Comparison of ENCODE assay signal across 11 cellular contexts in the genomic region with DNA sequence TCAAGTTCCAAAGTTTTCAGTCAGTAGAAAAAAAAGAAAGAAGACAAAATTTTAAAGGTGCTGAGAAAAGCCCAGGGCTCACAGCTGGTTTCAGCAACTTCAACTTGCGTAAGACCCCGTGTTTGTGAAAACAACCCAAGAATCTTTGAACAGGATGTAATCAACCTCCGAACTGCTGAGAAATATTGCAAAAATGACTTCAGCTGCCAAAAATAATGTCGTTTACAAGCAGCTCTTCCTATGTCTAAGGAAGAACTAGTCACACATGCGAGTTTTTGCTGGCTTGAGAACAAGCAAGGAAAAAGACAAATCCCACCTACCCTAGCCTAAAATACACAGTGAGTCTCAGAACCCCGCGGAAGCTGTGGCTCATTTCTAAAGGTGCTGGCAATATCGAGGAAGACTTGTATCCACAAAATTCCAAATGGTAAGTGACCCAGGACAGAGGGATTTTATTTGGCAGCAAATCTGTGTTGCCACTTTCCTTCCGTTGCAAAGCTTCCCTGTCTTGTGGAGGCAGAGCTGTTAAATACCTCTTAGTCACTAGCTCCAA. TPM values are rescaled to one million over a fixed set of nuclear protein-coding genes. Genes with fewer than 3 reads are reported as not detected.
DNase-seq lines count a peak whose midpoint lies in the region; ATAC-seq and TF ChIP-seq lines count a peak whose summit lies in the region.
"Had no signal": no experiment of that assay in that cellular context is flagged by ENCODE, and none has a peak within 500 bp of the region (broad histone marks: within the 10 kb centered on the region; RNA-seq: fewer than 3 reads in every experiment).

No MANE protein-coding gene starts in this region.

- H3K9me3 ChIP-seq in HUES48 (ENCODE audit: control insufficient read depth, insufficient read depth, low read length) (no peaks in the 10 kb centered on the region), liver (ENCODE audit: control insufficient read depth in 4 of 4, low read length in 3 of 4) (no peaks in the 10 kb centered on the region), suprapubic skin (no peaks in the 10 kb centered on the region)
- H3K9me3 ChIP-seq: pancreas had no signal

- H3K27ac Mint-ChIP-seq in activated naive CD4-positive, alpha-beta T cell treated with anti-CD3 and anti-CD28 coated beads for 36 hours: no peak overlapping the region
- H3K27ac Mint-ChIP-seq: activated CD4-positive, alpha-beta T cell treated with anti-CD3 and anti-CD28 coated beads for 36 hours had no signal

- H3K36me3 ChIP-seq in HUES48 (ENCODE audit: control insufficient read depth, insufficient read depth, low read length): no peaks in the 10 kb centered on the region
- no peaks in the 10 kb centered on the region for H3K36me3 ChIP-seq in liver (ENCODE audit: control insufficient read depth in 4 of 4, insufficient read depth in 3 of 4, low read depth in 1 of 4, low read length in 3 of 4)
- no peaks in the 10 kb centered on the region for H3K36me3 ChIP-seq in suprapubic skin
- H3K36me3 ChIP-seq: pancreas had no signal

- no peak for TF ChIP-seq POLR2A in suprapubic skin (IDR thresholded peaks at IDR 0.05)

- DNase-seq in choroid plexus epithelial cell (ENCODE audit: low read depth): peak; percentile 93
- peak in 1 of 2 donors; percentile 56 for DNase-seq in suprapubic skin (ENCODE audit: low spot score in 2 of 2)
- DNase-seq in T-helper 9 cell: no peak
- DNase-seq in activated T-cell treated with anti-CD3 and anti-CD28 coated beads, Interleukin-2, amount 50 U/mL, for 4 hours: no peak
- DNase-seq in activated naive CD4-positive, alpha-beta T cell treated with anti-CD3 and anti-CD28 coated beads for 36 hours: no peak
- DNase-seq: activated CD4-positive, alpha-beta T cell treated with anti-CD3 and anti-CD28 coated beads for 36 hours; NCI-H187 treated with DMSO at 0.1 percent for 48 hours; pancreas had no signal

- H3K9ac ChIP-seq in HUES48 (ENCODE audit: low read depth, low read length) (peak overlapping the region; percentile 25; the same call in 1 of the 2 replicates), liver (ENCODE audit: low read depth in 1 of 2, low read length in 2 of 2) (peak overlapping the region in 1 of 2 donors; percentile 64)

- no peak for ATAC-seq in HG03095 (IDR thresholded peaks at IDR 0.05; ENCODE audit: unreplicated experiment)
- ATAC-seq in activated T-cell treated with anti-CD3 and anti-CD28 coated beads, Interleukin-2, amount 50 U/mL, for 4 hours: no peak
- ATAC-seq: activated CD4-positive, alpha-beta T cell treated with anti-CD3 and anti-CD28 coated beads for 36 hours had no signal

- intact Hi-C loops in activated naive CD4-positive, alpha-beta T cell treated with anti-CD3 and anti-CD28 coated beads for 36 hours (cut with micrococcal nuclease): no loop called here

- no peaks in the 10 kb centered on the region for H3K4me1 Mint-ChIP-seq in activated T-cell treated with anti-CD3 and anti-CD28 coated beads, Interleukin-2, amount 50 U/mL, for 4 hours (ENCODE audit: low read depth)
- peaks cover 2% of the 10 kb centered on the region for H3K4me1 Mint-ChIP-seq in activated naive CD4-positive, alpha-beta T cell treated with anti-CD3 and anti-CD28 coated beads for 36 hours (ENCODE audit: low read depth)

- H3K27ac ChIP-seq in HUES48 (ENCODE audit: low read depth, low read length) (no peak overlapping the region), liver (ENCODE audit: low read depth in 1 of 2, low read length in 2 of 2) (peak overlapping the region in 1 of 2 donors; percentile 69), suprapubic skin (peak overlapping the region; percentile 10)

- no peaks in the 10 kb centered on the region for H3K36me3 Mint-ChIP-seq in activated T-cell treated with anti-CD3 and anti-CD28 coated beads, Interleukin-2, amount 50 U/mL, for 4 hours (ENCODE audit: insufficient read depth)
- H3K36me3 Mint-ChIP-seq in activated naive CD4-positive, alpha-beta T cell treated with anti-CD3 and anti-CD28 coated beads for 36 hours (ENCODE audit: low read depth): no peaks in the 10 kb centered on the region

- no peak for TF ChIP-seq RAD21 in liver (IDR thresholded peaks at IDR 0.05)

- TF ChIP-seq CTCF in choroid plexus epithelial cell (conservative IDR thresholded peaks at IDR 0.05; ENCODE audit: low read depth, low read length): no peak
- TF ChIP-seq CTCF in liver (IDR thresholded peaks at IDR 0.05; ENCODE audit: low read depth, low read length, missing input control): no peak
- TF ChIP-seq CTCF in suprapubic skin (IDR thresholded peaks at IDR 0.05): no peak

- no peak for TF ChIP-seq EP300 in suprapubic skin (IDR thresholded peaks at IDR 0.05)

- H3K4me3 ChIP-seq in HUES48 (ENCODE audit: low read depth, low read length) (no peak overlapping the region), choroid plexus epithelial cell (ENCODE audit: low read depth, low read length) (peak overlapping the region; percentile 43), liver (ENCODE audit: low read depth in 1 of 3, low read length in 3 of 3) (peak overlapping the region in 2 of 3 donors; percentile 7 to 24), suprapubic skin (peak overlapping the region; percentile 38)
- H3K4me3 ChIP-seq: pancreas had no signal

- WGBS in liver: 27% methylated on average over 9 of the region's 9 CpGs
- WGBS in suprapubic skin: 16% methylated on average over 9 of the region's 9 CpGs

- H3K27me3 Mint-ChIP-seq in activated T-cell treated with anti-CD3 and anti-CD28 coated beads, Interleukin-2, amount 50 U/mL, for 4 hours (ENCODE audit: low read depth): no peaks in the 10 kb centered on the region
- H3K27me3 Mint-ChIP-seq in activated naive CD4-positive, alpha-beta T cell treated with anti-CD3 and anti-CD28 coated beads for 36 hours (ENCODE audit: low read depth): no peaks in the 10 kb centered on the region
- H3K27me3 Mint-ChIP-seq: activated CD4-positive, alpha-beta T cell treated with anti-CD3 and anti-CD28 coated beads for 36 hours had no signal

- H3K4me1 ChIP-seq in HUES48 (ENCODE audit: control insufficient read depth, insufficient read depth, low read length) (peaks cover 11% of the 10 kb centered on the region), liver (ENCODE audit: control insufficient read depth in 4 of 4, insufficient read depth in 4 of 4, low read length in 3 of 4) (no peaks in the 10 kb centered on the region), suprapubic skin (peaks cover 15% of the 10 kb centered on the region)
- H3K4me1 ChIP-seq: pancreas had no signal

- CTCF ChIA-PET in activated naive CD4-positive, alpha-beta T cell treated with anti-CD3 and anti-CD28 coated beads for 36 hours (lab: Charles Lee): no interaction called here

- H3K27me3 ChIP-seq in HUES48 (ENCODE audit: control insufficient read depth, insufficient read depth, low read length) (no peaks in the 10 kb centered on the region), liver (ENCODE audit: control insufficient read depth in 4 of 4, insufficient read depth in 4 of 4, low read length in 3 of 4) (no peaks in the 10 kb centered on the region), suprapubic skin (no peaks in the 10 kb centered on the region)
- H3K27me3 ChIP-seq: pancreas had no signal

- no peaks in the 10 kb centered on the region for H3K9me3 Mint-ChIP-seq in activated T-cell treated with anti-CD3 and anti-CD28 coated beads, Interleukin-2, amount 50 U/mL, for 4 hours
- H3K9me3 Mint-ChIP-seq in activated naive CD4-positive, alpha-beta T cell treated with anti-CD3 and anti-CD28 coated beads for 36 hours: no peaks in the 10 kb centered on the region

- H3K4me3 Mint-ChIP-seq in activated T-cell treated with anti-CD3 and anti-CD28 coated beads, Interleukin-2, amount 50 U/mL, for 4 hours: no peak overlapping the region
- H3K4me3 Mint-ChIP-seq in activated naive CD4-positive, alpha-beta T cell treated with anti-CD3 and anti-CD28 coated beads for 36 hours: no peak overlapping the region
- H3K4me3 Mint-ChIP-seq: activated CD4-positive, alpha-beta T cell treated with anti-CD3 and anti-CD28 coated beads for 36 hours had no signal

TF ChIP-seq in liver, 16 proteins besides CTCF, POLR2A, EP300 and RAD21 (continues in another document):
- TF ChIP-seq HNF4G (IDR thresholded peaks at IDR 0.05) (no peak), YY1 (IDR thresholded peaks at IDR 0.05) (no peak), HNF4A (conservative IDR thresholded peaks at IDR 0.05) (no peak), FOXA2 (IDR thresholded peaks at IDR 0.05) (no peak), RXRA (IDR thresholded peaks at IDR 0.05) (no peak), GABPA (IDR thresholded peaks at IDR 0.05 in 1 of 2, conservative IDR thresholded peaks at IDR 0.05 in 1 of 2) (no peak), EGR1 (IDR thresholded peaks at IDR 0.05; ENCODE audit: low read depth in 2 of 2) (no peak)
- TF ChIP-seq, protein P1, sequence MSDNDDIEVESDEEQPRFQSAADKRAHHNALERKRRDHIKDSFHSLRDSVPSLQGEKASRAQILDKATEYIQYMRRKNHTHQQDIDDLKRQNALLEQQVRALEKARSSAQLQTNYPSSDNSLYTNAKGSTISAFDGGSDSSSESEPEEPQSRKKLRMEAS (IDR thresholded peaks at IDR 0.05): no peak
- TF ChIP-seq, protein P2, sequence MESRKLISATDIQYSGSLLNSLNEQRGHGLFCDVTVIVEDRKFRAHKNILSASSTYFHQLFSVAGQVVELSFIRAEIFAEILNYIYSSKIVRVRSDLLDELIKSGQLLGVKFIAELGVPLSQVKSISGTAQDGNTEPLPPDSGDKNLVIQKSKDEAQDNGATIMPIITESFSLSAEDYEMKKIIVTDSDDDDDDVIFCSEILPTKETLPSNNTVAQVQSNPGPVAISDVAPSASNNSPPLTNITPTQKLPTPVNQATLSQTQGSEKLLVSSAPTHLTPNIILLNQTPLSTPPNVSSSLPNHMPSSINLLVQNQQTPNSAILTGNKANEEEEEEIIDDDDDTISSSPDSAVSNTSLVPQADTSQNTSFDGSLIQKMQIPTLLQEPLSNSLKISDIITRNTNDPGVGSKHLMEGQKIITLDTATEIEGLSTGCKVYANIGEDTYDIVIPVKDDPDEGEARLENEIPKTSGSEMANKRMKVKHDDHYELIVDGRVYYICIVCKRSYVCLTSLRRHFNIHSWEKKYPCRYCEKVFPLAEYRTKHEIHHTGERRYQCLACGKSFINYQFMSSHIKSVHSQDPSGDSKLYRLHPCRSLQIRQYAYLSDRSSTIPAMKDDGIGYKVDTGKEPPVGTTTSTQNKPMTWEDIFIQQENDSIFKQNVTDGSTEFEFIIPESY (IDR thresholded peaks at IDR 0.05): no peak
- TF ChIP-seq, protein P3, sequence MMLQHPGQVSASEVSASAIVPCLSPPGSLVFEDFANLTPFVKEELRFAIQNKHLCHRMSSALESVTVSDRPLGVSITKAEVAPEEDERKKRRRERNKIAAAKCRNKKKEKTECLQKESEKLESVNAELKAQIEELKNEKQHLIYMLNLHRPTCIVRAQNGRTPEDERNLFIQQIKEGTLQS (IDR thresholded peaks at IDR 0.05): no peak

RNA-seq across cellular contexts. Expression of a gene that starts 59.8 kb away (rescaled TPM):
- 10 to 100 TPM; 14.3 to 18.5 TPM for total RNA-seq in liver
- 1 to 10 TPM; 1.2 to 2.1 TPM for polyA plus RNA-seq in liver
- total RNA-seq in suprapubic skin: 10 to 100 TPM in 2 of 4 donors, 1 to 10 TPM in 2; 2.4 to 14.4 (median 9.9) TPM
- under 1 TPM; 0.08 to 0.28 (median 0.26) TPM for total RNA-seq in activated T-cell treated with anti-CD3 and anti-CD28 coated beads, Interleukin-2, amount 50 U/mL, for 4 hours
- total RNA-seq in activated naive CD4-positive, alpha-beta T cell treated with anti-CD3 and anti-CD28 coated beads for 36 hours: under 1 TPM; 0.60 to 0.99 TPM
